19 cellular contexts compared by ENCODE assay signal in genomic region chr11:110734790-110735189, GRCh38. TPM values are rescaled to one million over a fixed set of nuclear protein-coding genes. Genes with fewer than 3 reads are reported as not detected.
A peak's percentile ranks its signal among the peaks of the same experiment; 100 is the strongest.
DNase-seq lines count a peak whose midpoint lies in the region; ATAC-seq and TF ChIP-seq lines count a peak whose summit lies in the region.
"Had no signal": no experiment of that assay in that cellular context is flagged by ENCODE, and none has a peak within 500 bp of the region (broad histone marks: within the 10 kb centered on the region; RNA-seq: fewer than 3 reads in every experiment).

No MANE protein-coding gene starts in this region.

- peak; percentile 95 for ATAC-seq in left colon
- ATAC-seq: CD8-positive, alpha-beta T cell; GM23338; HCT116 had no signal

- no peak overlapping the region for H3K4me3 ChIP-seq in LNCaP clone FGC (ENCODE audit: low read depth, low read length)
- no peak overlapping the region for H3K4me3 ChIP-seq in left ventricle myocardium inferior
- H3K4me3 ChIP-seq: BLaER1, GM23338 had no signal

- H3K9me3 Mint-ChIP-seq in nephron: no peaks in the 10 kb centered on the region
- H3K9me3 Mint-ChIP-seq: CD8-positive, alpha-beta T cell; GM23338; H9 had no signal

- TF ChIP-seq CTCF in LNCaP clone FGC (IDR thresholded peaks at IDR 0.05; ENCODE audit: control insufficient read depth, extremely low read depth, insufficient read depth) (no peak), nephron (IDR thresholded peaks at IDR 0.05; ENCODE audit: unreplicated experiment in 3 of 3) (no peak), left ventricle myocardium inferior (IDR thresholded peaks at IDR 0.05; ENCODE audit: borderline replicate concordance) (no peak)

- H3K4me1 Mint-ChIP-seq in nephron: peaks cover 16% of the 10 kb centered on the region
- H3K4me1 Mint-ChIP-seq: CD4-positive, CD25-positive, alpha-beta regulatory T cell; GM23338; H9 had no signal

- H3K36me3 Mint-ChIP-seq in nephron (ENCODE audit: low read depth): no peaks in the 10 kb centered on the region
- H3K36me3 Mint-ChIP-seq: CD4-positive, CD25-positive, alpha-beta regulatory T cell; CD8-positive, alpha-beta T cell had no signal

- H3K27ac Mint-ChIP-seq in nephron: peak overlapping the region; percentile 77 to 93 (median 92)
- H3K27ac Mint-ChIP-seq: B cell; CD4-positive, CD25-positive, alpha-beta regulatory T cell; CD8-positive, alpha-beta T cell; GM23338; H9 had no signal

- H3K9me3 ChIP-seq in left ventricle myocardium inferior (replicated peaks): no peaks in the 10 kb centered on the region
- H3K9me3 ChIP-seq: BLaER1, Caco-2 had no signal

- no peak overlapping the region for H3K27ac ChIP-seq in left ventricle myocardium inferior (replicated peaks)
- H3K27ac ChIP-seq: BLaER1, C4-2B had no signal

- H3K4me3 Mint-ChIP-seq in nephron: no peak overlapping the region
- H3K4me3 Mint-ChIP-seq: B cell; CD4-positive, CD25-positive, alpha-beta regulatory T cell; CD8-positive, alpha-beta T cell; GM23338; H9 had no signal

- H3K27me3 Mint-ChIP-seq in nephron (ENCODE audit: low read depth): no peaks in the 10 kb centered on the region

- intact Hi-C loops in left colon (cut with DNase I, micrococcal nuclease): no loop called here
- intact Hi-C loops in left ventricle myocardium inferior (cut with micrococcal nuclease): no loop called here

- H3K27me3 ChIP-seq in left ventricle myocardium inferior (ENCODE audit: low read depth): peaks cover 9% of the 10 kb centered on the region
- H3K27me3 ChIP-seq: BLaER1 had no signal

- DNase-seq in LNCaP clone FGC (ENCODE audit: low read depth) (peak; percentile 33), left colon (no peak), NCI-H1048 (lab: John Stamatoyannopoulos, UW) (no peak), left ventricle myocardium inferior (no peak), SW 1271 (lab: John Stamatoyannopoulos, UW) (no peak)
- DNase-seq: Caco-2; CD4-positive, CD25-positive, alpha-beta regulatory T cell; CD8-positive, alpha-beta T cell; DMS153; GF-D8; H9 had no signal

- H3K4me1 ChIP-seq in left ventricle myocardium inferior: no peaks in the 10 kb centered on the region
- H3K4me1 ChIP-seq: BLaER1, Caco-2 had no signal

- no peaks in the 10 kb centered on the region for H3K36me3 ChIP-seq in left ventricle myocardium inferior
- H3K36me3 ChIP-seq: BLaER1 had no signal

RNA-seq across cellular contexts. Expression of gene ARHGAP20, which starts 22.6 kb away (rescaled TPM):
- total RNA-seq in left colon: 1 to 10 TPM; 1.1 to 2.8 TPM
- 0.16 TPM for total RNA-seq in left ventricle myocardium inferior
- total RNA-seq: CD4-positive, CD25-positive, alpha-beta regulatory T cell; Daoy; G401 had no signal
